In the genomic region with DNA sequence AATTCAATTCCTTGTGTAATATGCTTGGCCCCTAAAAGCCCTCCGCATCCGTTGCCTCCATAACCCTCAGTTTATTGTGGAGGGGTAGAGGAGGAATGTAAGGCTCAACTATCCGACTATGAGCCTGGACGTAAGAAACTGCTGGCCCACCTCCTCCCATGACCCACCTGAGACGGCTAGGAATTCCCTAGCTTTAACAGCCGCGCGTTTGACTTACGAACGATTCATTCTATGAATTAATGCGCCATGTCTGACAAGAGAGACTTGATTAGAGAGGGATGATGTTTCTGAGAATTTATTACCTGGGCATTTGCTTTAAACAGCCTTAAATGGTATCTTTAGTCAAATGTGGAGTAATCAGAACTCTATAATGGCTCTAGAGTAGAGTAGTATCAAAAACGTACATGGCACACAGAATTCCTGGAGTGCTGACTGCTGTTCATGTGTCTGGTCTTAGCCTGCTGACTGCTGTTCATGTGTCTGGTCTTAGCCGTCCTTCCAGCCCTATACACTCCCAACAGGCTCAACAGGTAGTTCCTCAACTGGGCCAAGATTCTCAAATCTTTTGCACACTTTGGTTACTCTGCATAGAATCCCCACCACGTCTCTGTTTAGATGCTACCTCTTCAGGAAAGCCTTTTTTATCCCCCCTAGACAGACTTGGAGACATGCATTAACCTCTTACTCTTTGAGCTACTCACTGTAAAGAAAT, we compare ENCODE assay signal across 8 cellular contexts. TPM values are rescaled to one million over a fixed set of nuclear protein-coding genes. Genes with fewer than 3 reads are reported as not detected.
A peak's percentile ranks its signal among the peaks of the same experiment; 100 is the strongest.
DNase-seq lines count a peak whose midpoint lies in the region; ATAC-seq and TF ChIP-seq lines count a peak whose summit lies in the region.

No MANE protein-coding gene starts in this region.

- DNase-seq in activated CD4-positive, alpha-beta T cell treated with anti-CD3 and anti-CD28 coated beads, Interleukin-2, amount 10 ng/mL, durations not matched to agents 7 days and 5 days, result no peak
- DNase-seq in activated CD4-positive, alpha-beta T cell treated with anti-CD3 and anti-CD28 coated beads for 1 hour, result no peak
- DNase-seq in right cardiac atrium (no peak), AG20443 (ENCODE audit: low spot score) (no peak), UCSD-AML1 (lab: John Stamatoyannopoulos, UW; ENCODE audit: unreplicated experiment) (no peak)
- peak in 1 of 2 donors; percentile 49 for DNase-seq in stimulated activated effector memory CD8-positive, alpha-beta T cell treated with anti-CD3 and anti-CD28 coated beads, Interleukin-12 subunit alpha, Interleukin-12 subunit beta, amount 100 ng/mL, for 72 hours (ENCODE audit: low spot score in 2 of 2)

- H3K4me1 Mint-ChIP-seq in activated CD4-positive, alpha-beta T cell treated with anti-CD3 and anti-CD28 coated beads, Interleukin-2, amount 10 ng/mL, durations not matched to agents 7 days and 5 days, result peaks cover 31% of the 10 kb centered on the region
- H3K4me1 Mint-ChIP-seq in stimulated activated effector memory CD8-positive, alpha-beta T cell treated with anti-CD3 and anti-CD28 coated beads, Interleukin-12 subunit alpha, Interleukin-12 subunit beta, amount 100 ng/mL, for 72 hours, result peaks cover 16% of the 10 kb centered on the region

- H3K9me3 ChIP-seq in right cardiac atrium (ENCODE audit: control insufficient read depth, low read length), result no peaks in the 10 kb centered on the region

- H3K4me3 Mint-ChIP-seq in activated CD4-positive, alpha-beta T cell treated with anti-CD3 and anti-CD28 coated beads, Interleukin-2, amount 10 ng/mL, durations not matched to agents 7 days and 5 days, result peak overlapping the region; percentile 84
- H3K4me3 Mint-ChIP-seq in stimulated activated effector memory CD8-positive, alpha-beta T cell treated with anti-CD3 and anti-CD28 coated beads, Interleukin-12 subunit alpha, Interleukin-12 subunit beta, amount 100 ng/mL, for 72 hours, result peak overlapping the region; percentile 90

- H3K27me3 Mint-ChIP-seq in activated CD4-positive, alpha-beta T cell treated with anti-CD3 and anti-CD28 coated beads, Interleukin-2, amount 10 ng/mL, durations not matched to agents 7 days and 5 days, result no peaks in the 10 kb centered on the region

- TF ChIP-seq CTCF in VCaP (conservative IDR thresholded peaks at IDR 0.05), result no peak

- H3K9me3 Mint-ChIP-seq in activated CD4-positive, alpha-beta T cell treated with anti-CD3 and anti-CD28 coated beads, Interleukin-2, amount 10 ng/mL, durations not matched to agents 7 days and 5 days, result no peaks in the 10 kb centered on the region
- H3K9me3 Mint-ChIP-seq in stimulated activated effector memory CD8-positive, alpha-beta T cell treated with anti-CD3 and anti-CD28 coated beads, Interleukin-12 subunit alpha, Interleukin-12 subunit beta, amount 100 ng/mL, for 72 hours, result no peaks in the 10 kb centered on the region

- ATAC-seq in right cardiac atrium, result peak in 1 of 2 donors; percentile 4
- no peak for ATAC-seq in stimulated activated effector memory CD8-positive, alpha-beta T cell treated with anti-CD3 and anti-CD28 coated beads, Interleukin-12 subunit alpha, Interleukin-12 subunit beta, amount 100 ng/mL, for 72 hours
- no peak for ATAC-seq in HG03460 (IDR thresholded peaks at IDR 0.05; ENCODE audit: unreplicated experiment)

- peak overlapping the region; percentile 89 for H3K27ac Mint-ChIP-seq in activated CD4-positive, alpha-beta T cell treated with anti-CD3 and anti-CD28 coated beads, Interleukin-2, amount 10 ng/mL, durations not matched to agents 7 days and 5 days
- peak overlapping the region; percentile 96 for H3K27ac Mint-ChIP-seq in stimulated activated effector memory CD8-positive, alpha-beta T cell treated with anti-CD3 and anti-CD28 coated beads, Interleukin-12 subunit alpha, Interleukin-12 subunit beta, amount 100 ng/mL, for 72 hours

- intact Hi-C loops in right cardiac atrium (cut with DNase I), result no loop called here

- H3K4me3 ChIP-seq in right cardiac atrium (ENCODE audit: low read length), result peak overlapping the region; percentile 88

- H3K27ac ChIP-seq in VCaP, result peak overlapping the region; percentile 92
- peak overlapping the region; percentile 42 for H3K27ac ChIP-seq in right cardiac atrium (ENCODE audit: low read length)

- no peaks in the 10 kb centered on the region for H3K4me1 ChIP-seq in right cardiac atrium (ENCODE audit: control insufficient read depth, insufficient read depth, low read length)

- CTCF ChIA-PET in activated CD4-positive, alpha-beta T cell treated with anti-CD3 and anti-CD28 coated beads, Interleukin-2, amount 10 ng/mL, durations not matched to agents 7 days and 5 days (lab: Charles Lee), result interaction anchor here (0.9 kb wide), 1 partner anchor 13 kb away, joined by 3 read pairs; no protein-coding TSS in a partner anchor

- POLR2A ChIA-PET in activated CD4-positive, alpha-beta T cell treated with anti-CD3 and anti-CD28 coated beads, Interleukin-2, amount 10 ng/mL, durations not matched to agents 7 days and 5 days (lab: Charles Lee), result no interaction called here

- H3K27me3 ChIP-seq in right cardiac atrium (ENCODE audit: control insufficient read depth, insufficient read depth), result no peaks in the 10 kb centered on the region

- WGBS in right cardiac atrium, result 64% methylated on average over 14 of the region's 14 CpGs

- peaks cover 4% of the 10 kb centered on the region for H3K36me3 Mint-ChIP-seq in activated CD4-positive, alpha-beta T cell treated with anti-CD3 and anti-CD28 coated beads, Interleukin-2, amount 10 ng/mL, durations not matched to agents 7 days and 5 days (ENCODE audit: low read depth)
- peaks cover 5% of the 10 kb centered on the region for H3K36me3 Mint-ChIP-seq in stimulated activated effector memory CD8-positive, alpha-beta T cell treated with anti-CD3 and anti-CD28 coated beads, Interleukin-12 subunit alpha, Interleukin-12 subunit beta, amount 100 ng/mL, for 72 hours

RNA-seq across cellular contexts. Expression of a gene that starts 0.9 kb away (rescaled TPM):
- total RNA-seq in activated CD4-positive, alpha-beta T cell treated with anti-CD3 and anti-CD28 coated beads, Interleukin-2, amount 10 ng/mL, durations not matched to agents 7 days and 5 days, result 10 to 100 TPM; 16.6 to 17.2 TPM
- 10 to 100 TPM; 33.6 to 53.3 (median 37.0) TPM for total RNA-seq in right cardiac atrium
- polyA plus RNA-seq in right cardiac atrium, result 7.2 TPM

RNA-seq across cellular contexts. Expression of a gene that starts 49.3 kb away (rescaled TPM):
- 10 to 100 TPM; 16.1 to 16.4 TPM for total RNA-seq in activated CD4-positive, alpha-beta T cell treated with anti-CD3 and anti-CD28 coated beads, Interleukin-2, amount 10 ng/mL, durations not matched to agents 7 days and 5 days
- total RNA-seq in right cardiac atrium, result 10 to 100 TPM; 50.1 to 57.5 (median 52.4) TPM
- polyA plus RNA-seq in right cardiac atrium, result 62.5 TPM
